Comparison of ENCODE assay signal across 1 cellular context in genomic region chr20:47357296-47358051, GRCh38.
A peak's percentile ranks its signal among the peaks of the same experiment; 100 is the strongest.
TF ChIP-seq lines count a peak whose summit lies in the region.

No MANE protein-coding gene starts in this region.

TF ChIP-seq in K562, 482 proteins besides CTCF, POLR2A, EP300 and RAD21 (continued from another document and continues in another):
- TF ChIP-seq CREB3 (tag; conservative IDR thresholded peaks at IDR 0.05; ENCODE audit: low read depth) (peak; percentile 94), ZNF23 (CRISPR knock-in tag; IDR thresholded peaks at IDR 0.05) (no peak), ZNF184 (CRISPR knock-in tag; IDR thresholded peaks at IDR 0.05) (no peak), BRF1 (IDR thresholded peaks at IDR 0.05; ENCODE audit: borderline replicate concordance, extremely low read depth, insufficient read length) (no peak), TAF7 (tag; IDR thresholded peaks at IDR 0.05) (peak; percentile 78), RCOR1 (IDR thresholded peaks at IDR 0.05; ENCODE audit: borderline replicate concordance in 1 of 2, low read depth in 2 of 2, low read length in 2 of 2) (peak in 1 of 2 experiments; percentile 56; a peak in 2 of 4 replicates), SOX6 (IDR thresholded peaks at IDR 0.05) (0 out of 2 replicates have a peak, but pooled peaks have one; percentile 55), ZBTB11 (CRISPR knock-in tag; IDR thresholded peaks at IDR 0.05) (peak in 2 of 3 experiments; percentile 69 to 90; a peak in 3 of 6 replicates), NCOA1 (IDR thresholded peaks at IDR 0.05; ENCODE audit: low read depth) (peak; percentile 38; the same call in 1 of the 2 replicates), AFF1 (IDR thresholded peaks at IDR 0.05; ENCODE audit: low read depth in 1 of 2, partially characterized antibody in 2 of 2) (peak; percentile 77 to 84), IRF9 (tag; IDR thresholded peaks at IDR 0.05) (no peak; the same call in 1 of the 2 replicates), MYNN (IDR thresholded peaks at IDR 0.05) (peak; percentile 65), MYNN (CRISPR knock-in tag; IDR thresholded peaks at IDR 0.05) (no peak), ARID4B (CRISPR knock-in tag; IDR thresholded peaks at IDR 0.05) (peak; percentile 25; the same call in 1 of the 2 replicates), CBX2 (IDR thresholded peaks at IDR 0.05; ENCODE audit: insufficient read depth, low read length, poor library complexity, severe bottlenecking) (no peak), SMARCA4 (IDR thresholded peaks at IDR 0.05) (peak; percentile 53), ZNF436 (CRISPR knock-in tag; IDR thresholded peaks at IDR 0.05) (no peak), GTF2F1 (IDR thresholded peaks at IDR 0.05; ENCODE audit: low read depth, low read length) (no peak), MAFG (tag; conservative IDR thresholded peaks at IDR 0.05) (peak; percentile 95), ZNF282 (CRISPR knock-in tag; IDR thresholded peaks at IDR 0.05) (no peak), ID3 (CRISPR knock-in tag; IDR thresholded peaks at IDR 0.05) (no peak), ID3 (tag; IDR thresholded peaks at IDR 0.05) (peak; percentile 86), EZH2 (IDR thresholded peaks at IDR 0.05; ENCODE audit: borderline replicate concordance, low read depth, low read length) (no peak), SAFB2 (IDR thresholded peaks at IDR 0.05; ENCODE audit: borderline replicate concordance, low read depth, low read length, severe bottlenecking) (no peak), DMBX1 (CRISPR knock-in tag; IDR thresholded peaks at IDR 0.05; ENCODE audit: borderline replicate concordance) (peak; percentile 93), ESRRA (IDR thresholded peaks at IDR 0.05; ENCODE audit: borderline replicate concordance, low read depth) (peak; percentile 44; the same call in 1 of the 2 replicates), RBM25 (IDR thresholded peaks at IDR 0.05; ENCODE audit: low read depth, low read length, severe bottlenecking) (no peak), TAF1 (IDR thresholded peaks at IDR 0.05; ENCODE audit: control insufficient read depth, extremely low read depth, insufficient read depth, low read length, severe bottlenecking) (peak; percentile 88), SPI1 (IDR thresholded peaks at IDR 0.05; ENCODE audit: borderline replicate concordance, low read depth, low read length) (peak; percentile 82), SMARCA5 (IDR thresholded peaks at IDR 0.05) (no peak), HDGF (IDR thresholded peaks at IDR 0.05) (no peak; the same call in 1 of the 2 replicates), THAP12 (CRISPR knock-in tag; IDR thresholded peaks at IDR 0.05) (peak; percentile 75; the same call in 1 of the 2 replicates), HIVEP1 (CRISPR knock-in tag; IDR thresholded peaks at IDR 0.05) (peak; percentile 80; the same call in 1 of the 2 replicates), ZBTB33 (CRISPR knock-in tag; IDR thresholded peaks at IDR 0.05) (no peak), GTF2B (IDR thresholded peaks at IDR 0.05; ENCODE audit: extremely low read depth, insufficient read length) (peak; percentile 39), ZKSCAN8 (CRISPR knock-in tag; IDR thresholded peaks at IDR 0.05) (no peak; the same call in 1 of the 2 replicates), RHOXF2B (CRISPR knock-in tag; conservative IDR thresholded peaks at IDR 0.05) (no peak), RFX7 (CRISPR knock-in tag; IDR thresholded peaks at IDR 0.05) (no peak), SRSF9 (IDR thresholded peaks at IDR 0.05; ENCODE audit: borderline replicate concordance, low read depth, low read length) (no peak), NR2F6 (CRISPR knock-in tag; IDR thresholded peaks at IDR 0.05) (no peak), BRD4 (IDR thresholded peaks at IDR 0.05) (peak; percentile 95), SMARCB1 (IDR thresholded peaks at IDR 0.05; ENCODE audit: insufficient read length, low read depth) (no peak), KHSRP (IDR thresholded peaks at IDR 0.05) (no peak), ETV5 (CRISPR knock-in tag; IDR thresholded peaks at IDR 0.05; ENCODE audit: low read depth) (0 out of 2 replicates have a peak, but pooled peaks have one; percentile 32), PYGO2 (tag; IDR thresholded peaks at IDR 0.05) (peak; percentile 10; the same call in 1 of the 2 replicates)
